In the genomic region with DNA sequence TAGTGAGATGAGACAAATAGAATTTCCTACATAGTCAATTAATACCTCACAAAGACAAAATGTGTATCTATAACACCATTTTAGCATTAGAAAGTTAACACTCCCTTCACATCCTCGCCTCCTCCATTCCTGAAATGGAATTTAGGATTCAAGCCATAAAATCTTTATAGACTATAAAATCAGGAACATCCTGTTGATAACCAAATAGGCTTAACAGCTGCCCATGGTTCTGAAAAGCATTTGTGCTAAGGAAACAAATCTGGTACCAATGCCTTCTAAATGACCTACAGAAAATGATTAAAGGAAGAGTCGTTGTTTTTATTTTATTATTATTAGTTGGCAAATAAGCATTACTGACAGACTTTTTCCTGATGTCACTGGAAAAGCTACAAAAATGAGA, we compare ENCODE assay signal across 26 cellular contexts.
"Had no signal": no experiment of that assay in that cellular context is flagged by ENCODE, and none has a peak within 500 bp of the region (broad histone marks: within the 10 kb centered on the region; RNA-seq: fewer than 3 reads in every experiment).

No MANE protein-coding gene starts in this region.

- H2AFZ ChIP-seq: hepatocyte had no signal

- H3K4me1 ChIP-seq: lower lobe of right lung had no signal

- DNase-seq: activated CD4-positive, alpha-beta memory T cell treated with anti-CD3 and anti-CD28 coated beads for 36 hours; activated CD4-positive, alpha-beta T cell treated with anti-CD3 and anti-CD28 coated beads for 48 hours; activated effector memory CD4-positive, alpha-beta T cell treated with Interleukin-2 at 50 U/mL for 16 hours; activated naive CD4-positive, alpha-beta T cell treated with anti-CD3 and anti-CD28 coated beads, Interleukin-2, amount 10 ng/mL, durations not matched to agents 7 days and 5 days; activated T-cell treated with anti-CD3 and anti-CD28 coated beads, Interleukin-2, amount 50 U/mL, for 72 hours; amygdala; cerebellar nuclear complex; endodermal cell; erythroblast; foreskin melanocyte; glutamatergic neuron; immature natural killer cell; lower lobe of right lung; mesendoderm; mucosa of descending colon; naive thymus-derived CD4-positive, alpha-beta T cell; occipital lobe; retina; stimulated activated CD4-positive, alpha-beta T cell treated with anti-CD3 and anti-CD28 coated beads, Interleukin-12 subunit alpha, Interleukin-12 subunit beta, amount 100 ng/mL, for 4 hours; stimulated activated CD4-positive, alpha-beta T cell treated with anti-CD3 and anti-CD28 coated beads, Interleukin-4, amount 100 ng/mL, for 4 hours; stimulated activated naive CD8-positive, alpha-beta T cell treated with anti-CD3 and anti-CD28 coated beads, Interleukin-15, Interleukin-2, amounts not matched to agents 100 U/mL and 50 U/mL, for 24 hours; T-helper 17 cell; tibial artery had no signal

- H3K27me3 ChIP-seq: hepatocyte, tibial artery had no signal

- H3K27ac ChIP-seq: hepatocyte, lower lobe of right lung had no signal

- H3K9me3 ChIP-seq: lower lobe of right lung, mucosa of descending colon, tibial artery had no signal

- ATAC-seq: activated T-cell treated with anti-CD3 and anti-CD28 coated beads, Interleukin-2, amount 50 U/mL, for 72 hours; left lobe of liver; lower lobe of right lung; naive thymus-derived CD4-positive, alpha-beta T cell; stimulated activated naive CD8-positive, alpha-beta T cell treated with anti-CD3 and anti-CD28 coated beads, Interleukin-15, Interleukin-2, amounts not matched to agents 100 U/mL and 50 U/mL, for 24 hours; T-helper 17 cell had no signal

- H3K4me2 ChIP-seq: hepatocyte had no signal

- H3K4me3 ChIP-seq: coronary artery, hepatocyte, lower lobe of right lung, mucosa of descending colon, tibial artery had no signal
